In genomic region chr16:58421529-58421928, GRCh38 we compare ENCODE assay signal across 16 cellular contexts. TPM values are rescaled to one million over a fixed set of nuclear protein-coding genes. Genes with fewer than 3 reads are reported as not detected.
DNase-seq lines count a peak whose midpoint lies in the region; ATAC-seq and TF ChIP-seq lines count a peak whose summit lies in the region.
"Had no signal": no experiment of that assay in that cellular context is flagged by ENCODE, and none has a peak within 500 bp of the region (broad histone marks: within the 10 kb centered on the region; RNA-seq: fewer than 3 reads in every experiment).

No MANE protein-coding gene starts in this region.

- H3K27ac Mint-ChIP-seq in activated CD4-positive, alpha-beta T cell treated with anti-CD3 and anti-CD28 coated beads, Interleukin-2, amount 10 ng/mL, durations not matched to agents 24 days and 14 days: no peak overlapping the region
- H3K27ac Mint-ChIP-seq in Calu3 (ENCODE audit: unreplicated experiment): no peak overlapping the region
- H3K27ac Mint-ChIP-seq: activated CD8-positive, alpha-beta T cell treated with anti-CD3 and anti-CD28 coated beads for 36 hours had no signal

- H3K36me3 Mint-ChIP-seq in activated CD4-positive, alpha-beta T cell treated with anti-CD3 and anti-CD28 coated beads, Interleukin-2, amount 10 ng/mL, durations not matched to agents 24 days and 14 days (ENCODE audit: low read depth): no peaks in the 10 kb centered on the region
- H3K36me3 Mint-ChIP-seq in Calu3 (ENCODE audit: insufficient read depth, unreplicated experiment): no peaks in the 10 kb centered on the region

- no peak for TF ChIP-seq EP300 in suprapubic skin (IDR thresholded peaks at IDR 0.05)

- no peaks in the 10 kb centered on the region for H3K9me3 ChIP-seq in GM23248 (ENCODE audit: low read depth)
- no peaks in the 10 kb centered on the region for H3K9me3 ChIP-seq in suprapubic skin
- H3K9me3 ChIP-seq: neutrophil had no signal

- H4K20me1 ChIP-seq in GM23248 (ENCODE audit: insufficient read depth): no peaks in the 10 kb centered on the region

- 42 to 46% methylated on average over 5 of the region's 5 CpGs for WGBS in GM23248 (ENCODE audit: low coverage in 1 of 2, low lambda C conversion rate in 2 of 2, missing lambda C conversion rate in 2 of 2), 2 experiments
- 53% methylated on average over 5 of the region's 5 CpGs for WGBS in suprapubic skin

- H3K9me2 ChIP-seq in GM23248 (ENCODE audit: insufficient read depth): no peaks in the 10 kb centered on the region

- no peak overlapping the region for H3K9ac ChIP-seq in GM23248

- no peak overlapping the region for H3K4me3 ChIP-seq in GM23248
- no peak overlapping the region for H3K4me3 ChIP-seq in suprapubic skin
- H3K4me3 ChIP-seq: lung had no signal

- no peaks in the 10 kb centered on the region for H3K9me3 Mint-ChIP-seq in activated CD4-positive, alpha-beta T cell treated with anti-CD3 and anti-CD28 coated beads, Interleukin-2, amount 10 ng/mL, durations not matched to agents 24 days and 14 days
- no peaks in the 10 kb centered on the region for H3K9me3 Mint-ChIP-seq in Calu3 (ENCODE audit: low read depth, unreplicated experiment)
- H3K9me3 Mint-ChIP-seq: activated CD8-positive, alpha-beta T cell treated with anti-CD3 and anti-CD28 coated beads for 36 hours; central memory CD8-positive, alpha-beta T cell had no signal

- H3F3A ChIP-seq in GM23248 (ENCODE audit: insufficient read depth): no peaks in the 10 kb centered on the region

- TF ChIP-seq POLR2A in suprapubic skin (IDR thresholded peaks at IDR 0.05): no peak

- H3K36me3 ChIP-seq in GM23248 (ENCODE audit: low read depth) (no peaks in the 10 kb centered on the region), suprapubic skin (no peaks in the 10 kb centered on the region)
- H3K36me3 ChIP-seq: neutrophil had no signal

- H3K27ac ChIP-seq in GM23248 (no peak overlapping the region), foreskin keratinocyte (no peak overlapping the region), suprapubic skin (peak overlapping the region; percentile 38)
- H3K27ac ChIP-seq: neutrophil had no signal

- no peak overlapping the region for H3K4me2 ChIP-seq in GM23248 (ENCODE audit: unreplicated experiment)

- H3K79me2 ChIP-seq in GM23248 (ENCODE audit: insufficient read depth): no peaks in the 10 kb centered on the region

- BruUV-seq in Calu3 (replicated peaks; lab: Mats Ljungman, UMichigan): no TSS peak

- CTCF ChIA-PET in Calu3 (lab: Charles Lee): no interaction called here

- TF ChIP-seq CTCF in foreskin keratinocyte (conservative IDR thresholded peaks at IDR 0.05) (peak; percentile 38), suprapubic skin (IDR thresholded peaks at IDR 0.05) (no peak), Calu3 (IDR thresholded peaks at IDR 0.05; ENCODE audit: unreplicated experiment) (no peak)

- intact Hi-C loops in activated CD4-positive, alpha-beta T cell treated with anti-CD3 and anti-CD28 coated beads, Interleukin-2, amount 10 ng/mL, durations not matched to agents 24 days and 14 days (cut with micrococcal nuclease): no loop called here
- intact Hi-C loops in Calu3 (cut with micrococcal nuclease; ENCODE audit: unreplicated experiment): no loop called here

- H3K4me1 ChIP-seq in GM23248 (ENCODE audit: insufficient read depth) (0 out of 2 replicates have a peak, but pooled peaks cover 3% of the 10 kb centered on the region), foreskin keratinocyte (no peaks in the 10 kb centered on the region), suprapubic skin (peaks cover 38% of the 10 kb centered on the region)

- peak; percentile 41 for ATAC-seq in foreskin keratinocyte
- ATAC-seq: activated CD8-positive, alpha-beta T cell treated with anti-CD3 and anti-CD28 coated beads for 36 hours had no signal

- H3K27me3 ChIP-seq in GM23248 (replicated peaks; ENCODE audit: insufficient read depth): no peaks in the 10 kb centered on the region
- peaks cover 17% of the 10 kb centered on the region for H3K27me3 ChIP-seq in foreskin keratinocyte
- H3K27me3 ChIP-seq in suprapubic skin: no peaks in the 10 kb centered on the region

- peaks cover 12% of the 10 kb centered on the region for H3K4me1 Mint-ChIP-seq in activated CD4-positive, alpha-beta T cell treated with anti-CD3 and anti-CD28 coated beads, Interleukin-2, amount 10 ng/mL, durations not matched to agents 24 days and 14 days
- H3K4me1 Mint-ChIP-seq in Calu3 (ENCODE audit: low read depth, unreplicated experiment): no peaks in the 10 kb centered on the region

- peaks cover 2% of the 10 kb centered on the region for H3K27me3 Mint-ChIP-seq in activated CD4-positive, alpha-beta T cell treated with anti-CD3 and anti-CD28 coated beads, Interleukin-2, amount 10 ng/mL, durations not matched to agents 24 days and 14 days
- peaks cover 42% of the 10 kb centered on the region for H3K27me3 Mint-ChIP-seq in Calu3 (ENCODE audit: unreplicated experiment)

- DNase-seq in GM23248 (peak; percentile 24), RPMI7951 (ENCODE audit: low read depth) (peak; percentile 96), foreskin keratinocyte (peak in 1 of 2 donors; percentile 10), suprapubic skin (ENCODE audit: low spot score in 2 of 2) (no peak), SKM-1 treated with dmso at 0.1 percent for 144 hours (lab: John Stamatoyannopoulos, UW; ENCODE audit: unreplicated experiment) (no peak), Calu3 (no peak)
- DNase-seq in activated CD4-positive, alpha-beta T cell treated with anti-CD3 and anti-CD28 coated beads, Interleukin-2, amount 10 ng/mL, durations not matched to agents 24 days and 14 days: no peak
- DNase-seq: activated CD8-positive, alpha-beta T cell treated with anti-CD3 and anti-CD28 coated beads for 36 hours; activated gamma-delta T cell; COR-L47; hippocampal formation; NCI-H345; stimulated activated CD4-positive, alpha-beta T cell treated with anti-CD3 and anti-CD28 coated beads, Interleukin-12 subunit alpha, Interleukin-12 subunit beta, amount 100 ng/mL, for 4 hours had no signal

- in situ Hi-C loops in GM23248 (cut with MboI): no loop called here

- H3K4me3 Mint-ChIP-seq in activated CD4-positive, alpha-beta T cell treated with anti-CD3 and anti-CD28 coated beads, Interleukin-2, amount 10 ng/mL, durations not matched to agents 24 days and 14 days: no peak overlapping the region
- no peak overlapping the region for H3K4me3 Mint-ChIP-seq in Calu3 (ENCODE audit: low read depth, unreplicated experiment)
- H3K4me3 Mint-ChIP-seq: activated CD8-positive, alpha-beta T cell treated with anti-CD3 and anti-CD28 coated beads for 36 hours; central memory CD8-positive, alpha-beta T cell had no signal

- H2AFZ ChIP-seq in GM23248: no peak overlapping the region

RNA-seq across cellular contexts. Expression of gene GINS3, which starts 29.3 kb away (rescaled TPM):
- total RNA-seq in GM23248 (2014; rRNA removed; shearing (Covaris generic)): 2.9 and 7.7 TPM in 2 replicates
- 2.7 and 2.9 TPM in 2 replicates for polyA plus RNA-seq in GM23248 (2016; fragmentation: Nextera tagmentation; extraction: Ambion mirVana)
- 17.3 and 18.4 TPM in 2 replicates for total RNA-seq in RPMI7951 (2014; rRNA removed; shearing (Covaris generic))
- total RNA-seq in foreskin keratinocyte: 14.9 and 17.5 TPM in 2 replicates
- polyA plus RNA-seq in foreskin keratinocyte: 9.8 and 13.5 TPM in 2 replicates
- 1 to 10 TPM; 2.6 to 9.6 (median 6.8) TPM for total RNA-seq in suprapubic skin
- 24.1 and 25.0 TPM in 2 replicates for total RNA-seq in activated CD4-positive, alpha-beta T cell treated with anti-CD3 and anti-CD28 coated beads, Interleukin-2, amount 10 ng/mL, durations not matched to agents 24 days and 14 days
- total RNA-seq in Calu3 (2022): 11.9 and 13.6 TPM in 2 replicates

Comparison
In these comparisons a context has a peak if more than half of its experiments do, and no peak if none do; other contexts are left out.
1. DNase-seq: peak in GM23248 (single experiment) and RPMI7951 (single experiment); none in suprapubic skin (0 of 2), activated CD4-positive, alpha-beta T cell treated with anti-CD3 and anti-CD28 coated beads, Interleukin-2, amount 10 ng/mL, durations not matched to agents 24 days and 14 days (single experiment), SKM-1 treated with dmso at 0.1 percent for 144 hours (single experiment) and Calu3 (single experiment).